In genomic region chr11:47178305-47178704, GRCh38 we compare ENCODE assay signal across 15 cellular contexts. TPM values are rescaled to one million over a fixed set of nuclear protein-coding genes. Genes with fewer than 3 reads are reported as not detected.
DNase-seq lines count a peak whose midpoint lies in the region; ATAC-seq and TF ChIP-seq lines count a peak whose summit lies in the region.
"Had no signal": no experiment of that assay in that cellular context is flagged by ENCODE, and none has a peak within 500 bp of the region (broad histone marks: within the 10 kb centered on the region; RNA-seq: fewer than 3 reads in every experiment).

No MANE protein-coding gene starts in this region.

- no peaks in the 10 kb centered on the region for H3K9me3 Mint-ChIP-seq in CD4-positive, alpha-beta T cell
- no peaks in the 10 kb centered on the region for H3K9me3 Mint-ChIP-seq in T-cell

- ATAC-seq in CD4-positive, alpha-beta T cell (ENCODE audit: poor library complexity), result no peak
- ATAC-seq in T-cell (replicated peaks in 1 of 4) (no peak), HG03175 (IDR thresholded peaks at IDR 0.05; ENCODE audit: unreplicated experiment) (no peak)

- TF ChIP-seq CTCF in CD4-positive, alpha-beta T cell (IDR thresholded peaks at IDR 0.05), result no peak
- TF ChIP-seq CTCF in hepatocyte (IDR thresholded peaks at IDR 0.05; ENCODE audit: poor library complexity), result no peak

- H3K9ac ChIP-seq in skeletal muscle tissue (ENCODE audit: low read depth in 1 of 3, low read length in 3 of 3), result peak overlapping the region; percentile 78 to 100 (median 87)

- no peaks in the 10 kb centered on the region for H3K9me3 ChIP-seq in CD4-positive, alpha-beta T cell (ENCODE audit: control insufficient read depth, low read length)
- H3K9me3 ChIP-seq in hepatocyte (ENCODE audit: low read depth) (no peaks in the 10 kb centered on the region), skeletal muscle tissue (ENCODE audit: control insufficient read depth in 3 of 3, low read length in 3 of 3) (no peaks in the 10 kb centered on the region)

- H3K27ac ChIP-seq in CD4-positive, alpha-beta T cell (ENCODE audit: low read depth, low read length), result no peak overlapping the region
- H3K27ac ChIP-seq in hepatocyte (peak overlapping the region; percentile 96), skeletal muscle tissue (ENCODE audit: low read depth, low read length) (peak overlapping the region; percentile 99)

- H3K4me1 ChIP-seq in hepatocyte (ENCODE audit: insufficient read depth) (peaks cover 13% of the 10 kb centered on the region), skeletal muscle tissue (ENCODE audit: control insufficient read depth in 3 of 3, insufficient read depth in 3 of 3, low read length in 3 of 3) (peaks cover 79 to 88% (median 82%) of the 10 kb centered on the region in 3 donors)

- H2AFZ ChIP-seq in hepatocyte, result no peak overlapping the region

- DNase-seq in CD4-positive, alpha-beta T cell, result no peak
- DNase-seq in T-cell (no peak), hepatocyte (ENCODE audit: low spot score) (no peak), glomerular visceral epithelial cell (ENCODE audit: extremely low spot score) (no peak), NCI-H1092 treated with DMSO at 0.1 percent for 48 hours (lab: John Stamatoyannopoulos, UW) (no peak), ureter (ENCODE audit: low spot score) (no peak)
- DNase-seq: activated CD4-positive, CD25-positive, alpha-beta regulatory T cell treated with anti-CD3 and anti-CD28 coated beads, Interleukin-2, amount 50 U/mL, for 72 hours; activated naive CD4-positive, alpha-beta T cell treated with Interleukin-2 at 50 U/mL for 16 hours; COR-L47; effector CD4-positive, alpha-beta T cell; NCI-H510A; SHP77; stimulated activated naive CD4-positive, alpha-beta T cell treated with Interleukin-2 at 50 U/mL for 16 hours had no signal

- intact Hi-C loops in CD4-positive, alpha-beta T cell (cut with DNase I, micrococcal nuclease), result loop anchor here in 1 of 2 experiments (5.0 to 10.0 kb wide), 8 partner anchors 69 to 669 kb away; partner anchors contain the start of genes ACP2, ARHGAP1, CELF1 and FNBP4

- H3K9me2 ChIP-seq in hepatocyte (replicated peaks; ENCODE audit: insufficient read depth), result no peaks in the 10 kb centered on the region

- H4K20me1 ChIP-seq in hepatocyte (ENCODE audit: insufficient read depth, poor library complexity, severe bottlenecking), result peaks cover 6% of the 10 kb centered on the region

- peaks cover 62% of the 10 kb centered on the region for H3K79me2 ChIP-seq in hepatocyte

- peaks cover 25% of the 10 kb centered on the region for H3K36me3 Mint-ChIP-seq in CD4-positive, alpha-beta T cell (ENCODE audit: low read depth)
- peaks cover 4% of the 10 kb centered on the region for H3K36me3 Mint-ChIP-seq in T-cell

- H3K36me3 ChIP-seq in hepatocyte (replicated peaks; ENCODE audit: insufficient read depth, low read depth) (no peaks in the 10 kb centered on the region), skeletal muscle tissue (ENCODE audit: control insufficient read depth in 3 of 3, insufficient read depth in 3 of 3, low read length in 3 of 3) (peaks cover 58 to 71% (median 60%) of the 10 kb centered on the region in 3 donors)

- peaks cover 41% of the 10 kb centered on the region for H3K4me1 Mint-ChIP-seq in CD4-positive, alpha-beta T cell (ENCODE audit: low read depth)
- H3K4me1 Mint-ChIP-seq in T-cell, result peaks cover 34 to 42% (median 36%) of the 10 kb centered on the region in 3 donors

- H3K27me3 Mint-ChIP-seq in CD4-positive, alpha-beta T cell, result peaks cover 10% of the 10 kb centered on the region
- H3K27me3 Mint-ChIP-seq in T-cell, result peaks cover 0 to 7% of the 10 kb centered on the region in 2 donors

- WGBS in hepatocyte (ENCODE audit: low lambda C conversion rate, missing lambda C conversion rate), result 94% methylated on average over 10 of the region's 11 CpGs

- no peak overlapping the region for H3K4me3 ChIP-seq in hepatocyte
- peak overlapping the region in 1 of 3 donors; percentile 78 for H3K4me3 ChIP-seq in skeletal muscle tissue (ENCODE audit: low read length in 3 of 3)

- peaks cover 3% of the 10 kb centered on the region for H3K27me3 ChIP-seq in CD4-positive, alpha-beta T cell (ENCODE audit: control insufficient read depth, insufficient read depth, low read length)
- H3K27me3 ChIP-seq in hepatocyte (no peaks in the 10 kb centered on the region), skeletal muscle tissue (ENCODE audit: control insufficient read depth in 3 of 3, insufficient read depth in 3 of 3, low read length in 3 of 3) (no peaks in the 10 kb centered on the region)

- peak overlapping the region; percentile 97 for H3K27ac Mint-ChIP-seq in CD4-positive, alpha-beta T cell
- H3K27ac Mint-ChIP-seq in T-cell, result peak overlapping the region; percentile 99 to 100

- CTCF ChIA-PET in CD4-positive, alpha-beta T cell (lab: Charles Lee), result interaction anchor here (0.8 to 3.1 kb wide), 4 partner anchors 55 to 536 kb away, joined by 4 to 13 read pairs (median 8); no protein-coding TSS in a partner anchor
- CTCF ChIA-PET in T-cell (lab: Charles Lee), result interaction anchor here (0.6 to 1.8 kb wide), 8 partner anchors 9 to 275 kb away, joined by 3 to 7 read pairs (median 4); partner anchors contain the start of genes DDB2 (in 1 of the 2) and PACSIN3 (in 1 of the 2)

- no peak overlapping the region for H3K4me3 Mint-ChIP-seq in CD4-positive, alpha-beta T cell
- H3K4me3 Mint-ChIP-seq in T-cell, result no peak overlapping the region

- POLR2A ChIA-PET in CD4-positive, alpha-beta T cell (lab: Charles Lee), result interaction anchor here (0.8 to 3.8 kb wide), 9 partner anchors 9 to 275 kb away, joined by 3 to 47 read pairs (median 6); partner anchors contain the start of genes ACP2, DDB2, MADD and PACSIN3
- POLR2A ChIA-PET in T-cell (lab: Charles Lee), result interaction anchor here in 1 of 2 donors (0.6 to 1.2 kb wide), 2 partner anchors 36 to 124 kb away, joined by 4 to 6 read pairs; partner anchors contain the start of gene DDB2

- H3K4me2 ChIP-seq in hepatocyte, result no peak overlapping the region

RNA-seq across cellular contexts. Expression of gene ARFGAP2, which starts 1.6 kb away (rescaled TPM):
- 100 to 1,000 TPM; 161 to 174 TPM for total RNA-seq in CD4-positive, alpha-beta T cell
- total RNA-seq in T-cell (100 to 1,000 TPM; 145 to 188 (median 160) TPM), hepatocyte (135 and 146 TPM in 2 replicates), skeletal muscle tissue (105 TPM), ureter (105 TPM)
- 64.3 and 76.9 TPM in 2 replicates for polyA plus RNA-seq in hepatocyte

RNA-seq across cellular contexts. Expression of gene PACSIN3, which starts 7.9 kb away (rescaled TPM):
- total RNA-seq in CD4-positive, alpha-beta T cell, result under 1 TPM in 1 of 2 experiments, not detected in 1; 0.27 TPM
- total RNA-seq in T-cell (1 to 10 TPM in 3 of 5 donors, under 1 TPM in 1, not detected in 1; 0.49 to 1.9 (median 1.4) TPM), hepatocyte (35.2 and 53.7 TPM in 2 replicates), skeletal muscle tissue (127 TPM), ureter (29.0 TPM)
- polyA plus RNA-seq in hepatocyte, result 68.1 and 70.7 TPM in 2 replicates

RNA-seq across cellular contexts. Expression of gene DDB2, which starts 36.5 kb away (rescaled TPM):
- 10 to 100 TPM; 57.3 to 57.6 TPM for total RNA-seq in CD4-positive, alpha-beta T cell
- total RNA-seq in T-cell (100 to 1,000 TPM in 3 of 5 donors, 10 to 100 TPM in 2; 55.0 to 136 (median 123) TPM), hepatocyte (17.2 and 17.7 TPM in 2 replicates), skeletal muscle tissue (7.8 TPM), ureter (57.9 TPM)
- 25.7 and 28.2 TPM in 2 replicates for polyA plus RNA-seq in hepatocyte

Comparison
In these comparisons a context has a peak if more than half of its experiments do, and no peak if none do; other contexts are left out.
1. RNA of gene PACSIN3, which starts 7.9 kb away (total RNA-seq): 127 TPM in skeletal muscle tissue (single experiment), 35.2 to 53.7 TPM in hepatocyte and 29.0 TPM in ureter (single experiment); 0.49 to 1.9 TPM in T-cell and 0.27 TPM in CD4-positive, alpha-beta T cell; every median in the first group is over 10 times any median in the second.